In genomic region chr19:17118957-17119356, GRCh38 we compare ENCODE assay signal across 15 cellular contexts.
"Had no signal": no experiment of that assay in that cellular context is flagged by ENCODE, and none has a peak within 500 bp of the region (broad histone marks: within the 10 kb centered on the region; RNA-seq: fewer than 3 reads in every experiment).

No MANE protein-coding gene starts in this region.

- H3K27ac Mint-ChIP-seq: activated CD8-positive, alpha-beta T cell treated with anti-CD3 and anti-CD28 coated beads, Interleukin-2, amount 10 ng/mL, durations not matched to agents 7 days and 5 days; stimulated activated naive CD8-positive, alpha-beta T cell treated with anti-CD3 and anti-CD28 coated beads, Interleukin-15, Interleukin-2, amounts not matched to agents 100 ng/mL and 50 ng/mL, for 24 hours had no signal

- DNase-seq: activated CD4-positive, alpha-beta T cell treated with anti-CD3 and anti-CD28 coated beads for 48 hours; activated CD8-positive, alpha-beta memory T cell treated with anti-CD3 and anti-CD28 coated beads, Interleukin-2, amount 50 U/mL, for 48 hours; activated CD8-positive, alpha-beta T cell treated with anti-CD3 and anti-CD28 coated beads, Interleukin-2, amount 10 ng/mL, durations not matched to agents 7 days and 5 days; activated naive CD4-positive, alpha-beta T cell treated with anti-CD3 and anti-CD28 coated beads, Interleukin-2, amount 10 ng/mL, durations not matched to agents 7 days and 5 days; body of pancreas; central memory CD4-positive, alpha-beta T cell; cortex of kidney; kidney; left ventricle myocardium superior; pancreas; stimulated activated CD4-positive, alpha-beta T cell treated with anti-CD3 and anti-CD28 coated beads, Interleukin-2, amount 100 ng/mL, for 48 hours; testis; uterus had no signal

- H3K9me3 Mint-ChIP-seq: stimulated activated naive CD8-positive, alpha-beta T cell treated with anti-CD3 and anti-CD28 coated beads, Interleukin-15, Interleukin-2, amounts not matched to agents 100 ng/mL and 50 ng/mL, for 24 hours had no signal

- H3K27me3 ChIP-seq: body of pancreas, hepatocyte, pancreas, testis, uterus had no signal

- H3K4me2 ChIP-seq: hepatocyte had no signal

- H3K9me3 ChIP-seq: body of pancreas, pancreas, testis, uterus had no signal

- H2AFZ ChIP-seq: hepatocyte had no signal

- ATAC-seq: activated CD8-positive, alpha-beta T cell treated with anti-CD3 and anti-CD28 coated beads, Interleukin-2, amount 10 ng/mL, durations not matched to agents 7 days and 5 days; body of pancreas; left ventricle myocardium superior; pancreas had no signal

- H3K27ac ChIP-seq: body of pancreas, hepatocyte, pancreas, testis, uterus had no signal

- H3K4me3 ChIP-seq: body of pancreas, hepatocyte, pancreas, testis, uterus had no signal

- H3K4me3 Mint-ChIP-seq: activated CD8-positive, alpha-beta T cell treated with anti-CD3 and anti-CD28 coated beads, Interleukin-2, amount 10 ng/mL, durations not matched to agents 7 days and 5 days; activated naive CD4-positive, alpha-beta T cell treated with anti-CD3 and anti-CD28 coated beads, Interleukin-2, amount 10 ng/mL, durations not matched to agents 7 days and 5 days; stimulated activated naive CD8-positive, alpha-beta T cell treated with anti-CD3 and anti-CD28 coated beads, Interleukin-15, Interleukin-2, amounts not matched to agents 100 ng/mL and 50 ng/mL, for 24 hours had no signal

- H3K4me1 ChIP-seq: body of pancreas, pancreas, testis, uterus had no signal

- H3K36me3 ChIP-seq: pancreas, uterus had no signal

- FAIRE-seq: kidney, pancreas had no signal

- H3K79me2 ChIP-seq: hepatocyte had no signal

- H3K27me3 Mint-ChIP-seq: activated naive CD4-positive, alpha-beta T cell treated with anti-CD3 and anti-CD28 coated beads, Interleukin-2, amount 10 ng/mL, durations not matched to agents 7 days and 5 days; stimulated activated naive CD8-positive, alpha-beta T cell treated with anti-CD3 and anti-CD28 coated beads, Interleukin-15, Interleukin-2, amounts not matched to agents 100 ng/mL and 50 ng/mL, for 24 hours had no signal
